ENCODE assay signal across 9 cellular contexts in the genomic region with DNA sequence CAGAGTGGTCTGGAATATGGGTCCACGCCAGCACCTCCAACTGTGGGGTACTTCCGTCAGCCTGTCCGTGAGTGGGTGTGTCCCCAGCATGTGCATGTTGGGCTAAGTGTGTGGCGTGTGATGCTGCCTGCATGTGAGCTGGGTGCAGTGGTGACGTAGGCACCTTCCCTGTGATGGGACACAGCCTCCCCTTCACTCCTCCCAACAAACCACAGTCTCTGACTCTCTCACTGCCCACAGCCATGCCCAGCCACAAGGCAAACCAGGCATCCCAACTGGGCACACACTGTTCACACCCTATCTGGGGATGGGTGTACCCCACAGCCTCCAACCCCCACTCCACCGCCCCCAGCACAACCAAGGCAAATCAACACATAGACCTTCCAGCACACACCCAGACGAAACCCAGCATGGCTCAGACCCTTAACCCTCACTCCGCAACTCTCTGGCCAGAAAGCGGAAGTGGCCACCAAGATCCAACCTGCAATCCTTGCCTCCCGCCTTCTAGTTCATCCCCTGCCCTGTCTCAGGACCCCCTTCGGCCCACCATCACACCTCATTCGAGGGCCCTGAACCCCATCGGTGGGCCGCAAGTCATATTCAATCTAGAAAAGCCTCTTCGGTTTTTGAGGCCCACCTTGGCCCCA. TPM values are rescaled to one million over a fixed set of nuclear protein-coding genes. Genes with fewer than 3 reads are reported as not detected.
DNase-seq lines count a peak whose midpoint lies in the region; ATAC-seq and TF ChIP-seq lines count a peak whose summit lies in the region.
"Had no signal": no experiment of that assay in that cellular context is flagged by ENCODE, and none has a peak within 500 bp of the region (broad histone marks: within the 10 kb centered on the region; RNA-seq: fewer than 3 reads in every experiment).

No MANE protein-coding gene starts in this region.

- peaks cover 0 to 17% (median 11%) of the 10 kb centered on the region in 7 donors for H3K9me3 Mint-ChIP-seq in CD14-positive monocyte
- H3K9me3 Mint-ChIP-seq in nephron progenitor cell: no peaks in the 10 kb centered on the region

- peaks cover 57 to 71% (median 71%) of the 10 kb centered on the region in 3 donors for H3K27me3 Mint-ChIP-seq in CD14-positive monocyte (ENCODE audit: low read depth in 3 of 3)
- peaks cover 72% of the 10 kb centered on the region for H3K27me3 Mint-ChIP-seq in nephron progenitor cell (ENCODE audit: low read depth, poor library complexity)

- H3K36me3 Mint-ChIP-seq in CD14-positive monocyte: peaks cover 4 to 15% of the 10 kb centered on the region in 2 donors
- no peaks in the 10 kb centered on the region for H3K36me3 Mint-ChIP-seq in nephron progenitor cell (ENCODE audit: low read depth)

- DNase-seq in CD14-positive monocyte (ENCODE audit: low spot score): no peak
- DNase-seq in LHCN-M2 (ENCODE audit: low read depth): peak; percentile 29
- DNase-seq in nephron progenitor cell: no peak
- no peak for DNase-seq in NCI-H526 treated with DMSO at 0.1 percent for 48 hours (lab: John Stamatoyannopoulos, UW)
- no peak for DNase-seq in germinal center (ENCODE audit: low spot score)
- DNase-seq: T-helper 9 cell had no signal

- H3K4me1 Mint-ChIP-seq in CD14-positive monocyte (peaks cover 20% of the 10 kb centered on the region), nephron progenitor cell (peaks cover 31% of the 10 kb centered on the region)

- no peak overlapping the region for H3K27ac Mint-ChIP-seq in CD14-positive monocyte
- no peak overlapping the region for H3K27ac Mint-ChIP-seq in nephron progenitor cell

- intact Hi-C loops in CD14-positive monocyte (cut with micrococcal nuclease): no loop called here

- ATAC-seq in GM19395 (IDR thresholded peaks at IDR 0.05; ENCODE audit: unreplicated experiment) (no peak), HG02588 (IDR thresholded peaks at IDR 0.05; ENCODE audit: unreplicated experiment) (no peak)

- peak overlapping the region; percentile 6 to 82 for H3K4me3 Mint-ChIP-seq in CD14-positive monocyte
- H3K4me3 Mint-ChIP-seq in nephron progenitor cell: peak overlapping the region; percentile 64

- no peak for TF ChIP-seq CTCF in CD14-positive monocyte (IDR thresholded peaks at IDR 0.05)
- no peak for TF ChIP-seq CTCF in nephron progenitor cell (IDR thresholded peaks at IDR 0.05)

- H3K27ac ChIP-seq in cingulate gyrus (ENCODE audit: low read depth, low read length): peak overlapping the region; percentile 39

RNA-seq across cellular contexts. Expression of a gene that starts 10.4 kb away (rescaled TPM):
- polyA plus RNA-seq in CD14-positive monocyte: 1 to 10 TPM; 1.1 to 1.5 TPM
- total RNA-seq in LHCN-M2 (2014; rRNA removed): 0.46 TPM in 1 of 2 replicates, not detected in the other
- 1.6 TPM for polyA plus RNA-seq in LHCN-M2 (2012)

RNA-seq across cellular contexts. Expression of a gene that starts 12.4 kb away (rescaled TPM):
- polyA plus RNA-seq in CD14-positive monocyte: 10 to 100 TPM; 25.5 to 36.3 TPM
- total RNA-seq in LHCN-M2 (2014; rRNA removed): 15.9 and 22.5 TPM in 2 replicates
- polyA plus RNA-seq in LHCN-M2 (2012): 7.9 TPM

RNA-seq across cellular contexts. Expression of a gene that starts 12.7 kb away (rescaled TPM):
- 10 to 100 TPM in 1 of 2 donors, 1 to 10 TPM in 1; 6.8 to 15.0 TPM for polyA plus RNA-seq in CD14-positive monocyte
- total RNA-seq in LHCN-M2 (2014; rRNA removed): 15.8 and 16.6 TPM in 2 replicates
- 15.5 TPM for polyA plus RNA-seq in LHCN-M2 (2012)

RNA-seq across cellular contexts. Expression of a gene that starts 24.2 kb away (rescaled TPM):
- polyA plus RNA-seq in CD14-positive monocyte: 10 to 100 TPM; 58.5 to 70.2 TPM
- 89.3 and 91.4 TPM in 2 replicates for total RNA-seq in LHCN-M2 (2014; rRNA removed)
- 106 TPM for polyA plus RNA-seq in LHCN-M2 (2012)

RNA-seq across cellular contexts. Expression of a gene that starts 43.1 kb away (rescaled TPM):
- polyA plus RNA-seq in CD14-positive monocyte: not detected
- total RNA-seq in LHCN-M2 (2014; rRNA removed): 0.06 TPM in 1 of 2 replicates, not detected in the other
- polyA plus RNA-seq in LHCN-M2 (2012): not detected
